8 cellular contexts compared by ENCODE assay signal in genomic region chr2:74198461-74199274, GRCh38. TPM values are rescaled to one million over a fixed set of nuclear protein-coding genes. Genes with fewer than 3 reads are reported as not detected.
DNase-seq lines count a peak whose midpoint lies in the region; ATAC-seq lines count a peak whose summit lies in the region.

Gene MTHFD2, plus strand, starts transcription at chr2:74198615. Its CDS starts 27 bp downstream, at chr2:74198642.

- DNase-seq in Daoy (ENCODE audit: low read depth) (peak; percentile 96), GM23248 (peak; percentile 97), Kasumi-1 (lab: John Stamatoyannopoulos, UW) (peak; percentile 86 to 89), RKO (ENCODE audit: low spot score) (peak; percentile 93), activated T-helper 1 cell treated with Interleukin-2 at 50 U/mL for 16 hours (ENCODE audit: low read depth) (peak; percentile 83), fibroblast of gingiva (ENCODE audit: low read depth) (peak; percentile 95)
- peak; percentile 79 to 93 (median 85) for DNase-seq in naive thymus-derived CD8-positive, alpha-beta T cell
- peak; percentile 66 to 84 (median 81) for DNase-seq in stimulated activated naive CD4-positive, alpha-beta T cell (lab: John Stamatoyannopoulos, UW)

- H3K27me3 Mint-ChIP-seq in naive thymus-derived CD8-positive, alpha-beta T cell, result peaks cover 0 to 3% (median 0%) of the 10 kb centered on the region in 5 donors

- POLR2A ChIA-PET in naive thymus-derived CD8-positive, alpha-beta T cell (lab: Charles Lee), result interaction anchor here (0.6 to 5.8 kb wide), 16 partner anchors 9 to 461 kb away, joined by 3 to 80 read pairs (median 4); partner anchors contain the start of genes BOLA3, MOB1A, STAMBP and TPRKB

- peak within 1 kb of the TSS; percentile 98 for H3K27ac ChIP-seq in GM23248

- H3K36me3 Mint-ChIP-seq in naive thymus-derived CD8-positive, alpha-beta T cell, result peaks cover 0 to 5% (median 0%) of the 10 kb centered on the region in 3 donors

- no peaks in the 10 kb centered on the region for H3K9me3 Mint-ChIP-seq in naive thymus-derived CD8-positive, alpha-beta T cell

- 1% methylated on average over 72 to 78 of the region's 96 CpGs for WGBS in GM23248 (ENCODE audit: low coverage in 1 of 2, low lambda C conversion rate in 2 of 2, missing lambda C conversion rate in 2 of 2), 2 experiments

- H3K27me3 ChIP-seq in GM23248 (replicated peaks; ENCODE audit: insufficient read depth), result no peaks in the 10 kb centered on the region

- peak; percentile 86 to 88 for ATAC-seq in naive thymus-derived CD8-positive, alpha-beta T cell

- in situ Hi-C loops in GM23248 (cut with MboI), result no loop called here

- peak within 1 kb of the TSS; percentile 88 for H3K4me2 ChIP-seq in GM23248 (ENCODE audit: unreplicated experiment)

- no peaks in the 10 kb centered on the region for H3K9me3 ChIP-seq in GM23248 (ENCODE audit: low read depth)

- H3K9me2 ChIP-seq in GM23248 (ENCODE audit: insufficient read depth), result no peaks in the 10 kb centered on the region

- H3K9ac ChIP-seq in GM23248, result peak within 1 kb of the TSS; percentile 99

- H3K4me1 Mint-ChIP-seq in naive thymus-derived CD8-positive, alpha-beta T cell, result peaks cover 16 to 33% (median 25%) of the 10 kb centered on the region in 4 donors

- peak within 1 kb of the TSS; percentile 72 for H2AFZ ChIP-seq in GM23248

- H3F3A ChIP-seq in GM23248 (ENCODE audit: insufficient read depth), result peaks cover 37% of the 10 kb centered on the region

- H3K4me3 Mint-ChIP-seq in naive thymus-derived CD8-positive, alpha-beta T cell, result peak within 1 kb of the TSS; percentile 95 to 100 (median 98)

- peaks cover 21% of the 10 kb centered on the region; the same call in 1 of the 2 replicates for H4K20me1 ChIP-seq in GM23248 (ENCODE audit: insufficient read depth)

- H3K4me1 ChIP-seq in GM23248 (ENCODE audit: insufficient read depth), result peaks cover 31% of the 10 kb centered on the region

- H3K36me3 ChIP-seq in GM23248 (ENCODE audit: low read depth), result peaks cover 14% of the 10 kb centered on the region; the same call in 1 of the 2 replicates

- H3K27ac Mint-ChIP-seq in naive thymus-derived CD8-positive, alpha-beta T cell, result peak within 1 kb of the TSS; percentile 97 to 99 (median 99)

- peaks cover 45% of the 10 kb centered on the region for H3K79me2 ChIP-seq in GM23248 (ENCODE audit: insufficient read depth)

- H3K4me3 ChIP-seq in GM23248, result peak within 1 kb of the TSS; percentile 98

RNA-seq across cellular contexts. Expression of gene MTHFD2, which starts in this region (rescaled TPM):
- total RNA-seq in Daoy (2014; rRNA removed; shearing (Covaris generic)), result 90.0 and 90.7 TPM in 2 replicates
- 211 and 215 TPM in 2 replicates for total RNA-seq in GM23248 (2014; rRNA removed; shearing (Covaris generic))
- polyA plus RNA-seq in GM23248 (2016; fragmentation: Nextera tagmentation; extraction: Ambion mirVana), result 139 and 144 TPM in 2 replicates
- 10 to 100 TPM; 37.3 to 38.1 TPM for total RNA-seq in naive thymus-derived CD8-positive, alpha-beta T cell
- polyA plus RNA-seq in naive thymus-derived CD8-positive, alpha-beta T cell, result 1 to 10 TPM; 4.8 to 5.9 (median 5.4) TPM

Comparison
In these comparisons a context has a peak if more than half of its experiments do, and no peak if none do; other contexts are left out.
1. Peak in every context shown above with its lines: DNase-seq, ATAC-seq, H3K4me3 ChIP-seq and H3K27ac ChIP-seq.
2. RNA of gene MTHFD2 (polyA plus RNA-seq): 139 to 144 TPM in GM23248; 4.8 to 5.9 TPM in naive thymus-derived CD8-positive, alpha-beta T cell; every median in the first group is over 10 times any median in the second.